Comparison of ENCODE assay signal across 8 cellular contexts in genomic region chr17:73192894-73193701, GRCh38. TPM values are rescaled to one million over a fixed set of nuclear protein-coding genes. Genes with fewer than 3 reads are reported as not detected.
A peak's percentile ranks its signal among the peaks of the same experiment; 100 is the strongest.
DNase-seq lines count a peak whose midpoint lies in the region; ATAC-seq and TF ChIP-seq lines count a peak whose summit lies in the region.

TSS of gene COG1 (plus strand) at chr17:73193055. CDS start at chr17:73193070, 15 bp downstream.

- peak within 1 kb of the TSS; percentile 88 to 95 for H3K4me3 ChIP-seq in muscle layer of colon (ENCODE audit: low read depth in 1 of 2, low read length in 2 of 2)

- no TSS peak for BruUV-seq in Calu3 (replicated peaks; lab: Mats Ljungman, UMichigan)

- H3K36me3 Mint-ChIP-seq in Calu3 (ENCODE audit: insufficient read depth, unreplicated experiment) (peaks cover 54% of the 10 kb centered on the region), IgD-negative memory B cell (peaks cover 3% of the 10 kb centered on the region)

- CTCF ChIA-PET in Calu3 (lab: Charles Lee) = interaction anchor here (0.8 kb wide), 1 partner anchor 466 kb away, joined by 3 read pairs; no protein-coding TSS in a partner anchor

- intact Hi-C loops in Calu3 (cut with micrococcal nuclease; ENCODE audit: unreplicated experiment) = no loop called here

- peak within 1 kb of the TSS; percentile 82 for H3K9ac ChIP-seq in muscle layer of colon (ENCODE audit: low read length)

- H3K27me3 ChIP-seq in muscle layer of colon (ENCODE audit: control insufficient read depth in 1 of 2, insufficient read depth in 2 of 2, low read length in 2 of 2) = no peaks in the 10 kb centered on the region

- peak; percentile 62 for ATAC-seq in GM21447 (IDR thresholded peaks at IDR 0.05; ENCODE audit: unreplicated experiment)

- TF ChIP-seq CTCF in Calu3 (IDR thresholded peaks at IDR 0.05; ENCODE audit: unreplicated experiment) = no peak

- peak within 1 kb of the TSS; percentile 92 for H3K27ac ChIP-seq in muscle layer of colon (ENCODE audit: low read depth, low read length)

- H3K36me3 ChIP-seq in muscle layer of colon (ENCODE audit: insufficient read depth, low read length) = peaks cover 18% of the 10 kb centered on the region

- H3K9me3 Mint-ChIP-seq in Calu3 (ENCODE audit: low read depth, unreplicated experiment) = no peaks in the 10 kb centered on the region
- no peaks in the 10 kb centered on the region for H3K9me3 Mint-ChIP-seq in IgD-negative memory B cell

- H3K4me3 Mint-ChIP-seq in Calu3 (ENCODE audit: low read depth, unreplicated experiment) (peak within 1 kb of the TSS; percentile 98), IgD-negative memory B cell (peak within 1 kb of the TSS; percentile 88 to 98 (median 95))

- TF ChIP-seq POLR2A in erythroblast (IDR thresholded peaks at IDR 0.05; ENCODE audit: low read length) = no peak

- no peaks in the 10 kb centered on the region for H3K9me3 ChIP-seq in muscle layer of colon (ENCODE audit: low read length)

- H3K27me3 Mint-ChIP-seq in Calu3 (ENCODE audit: unreplicated experiment) (no peaks in the 10 kb centered on the region), IgD-negative memory B cell (no peaks in the 10 kb centered on the region)

- DNase-seq in Calu3 (peak; percentile 82), erythroblast (lab: John Stamatoyannopoulos, UW) (peak; percentile 95 to 97)
- DNase-seq in activated T-cell treated with anti-CD3 and anti-CD28 coated beads, Interleukin-2, amount 50 U/mL, for 1 hour = peak; percentile 77
- DNase-seq in stimulated activated CD8-positive, alpha-beta memory T cell treated with anti-CD3 and anti-CD28 coated beads, Interleukin-4, amount 100 ng/mL, for 48 hours = peak; percentile 90

- peak within 1 kb of the TSS; percentile 91 for H3K27ac Mint-ChIP-seq in Calu3 (ENCODE audit: unreplicated experiment)
- peak within 1 kb of the TSS; percentile 39 to 86 (median 71) for H3K27ac Mint-ChIP-seq in IgD-negative memory B cell

- H3K4me1 Mint-ChIP-seq in Calu3 (ENCODE audit: low read depth, unreplicated experiment) = peaks cover 7% of the 10 kb centered on the region
- peaks cover 14 to 18% (median 16%) of the 10 kb centered on the region in 3 donors for H3K4me1 Mint-ChIP-seq in IgD-negative memory B cell

- peaks cover 16% of the 10 kb centered on the region for H3K4me1 ChIP-seq in muscle layer of colon (ENCODE audit: insufficient read depth, low read length)

TF ChIP-seq in PFSK-1, 5 proteins besides CTCF, POLR2A, EP300 and RAD21:
- peak; percentile 59; the same call in 1 of the 2 replicates for TF ChIP-seq TAF1 (IDR thresholded peaks at IDR 0.05; ENCODE audit: borderline replicate concordance, insufficient read depth, low read length)
- peak; percentile 65 for TF ChIP-seq POLR2AphosphoS5 (IDR thresholded peaks at IDR 0.05; ENCODE audit: low read depth, low read length)
- peak; percentile 43 for TF ChIP-seq FOXP2 (optimal IDR thresholded peaks at IDR 0.05; ENCODE audit: borderline replicate concordance, extremely low read depth, extremely low read length, insufficient read depth)
- 0 out of 4 replicates have a peak, but pooled peaks of 1 of the 2 experiments have one; percentile 11 for TF ChIP-seq REST (IDR thresholded peaks at IDR 0.05; ENCODE audit: insufficient read depth in 1 of 2, low read depth in 2 of 2, low read length in 2 of 2)
- 0 out of 2 replicates have a peak, but pooled peaks have one; percentile 48 for TF ChIP-seq SIN3A (IDR thresholded peaks at IDR 0.05; ENCODE audit: borderline replicate concordance, insufficient read depth, low read length)

RNA-seq across cellular contexts. Expression of gene COG1, which starts in this region (rescaled TPM):
- 36.1 and 37.7 TPM in 2 replicates for total RNA-seq in Calu3 (2022)
- 24.3 TPM for polyA plus RNA-seq in IgD-negative memory B cell
- polyA plus RNA-seq in PFSK-1 (2012; ENCODE audit: insufficient read length, low read depth) = 44.9 TPM

Comparison
In these comparisons a context has a peak if more than half of its experiments do, and no peak if none do; other contexts are left out.
1. Peak in every context shown above with its lines: DNase-seq, ATAC-seq, H3K4me3 ChIP-seq and H3K27ac ChIP-seq.